Comparison of ENCODE assay signal across 1 cellular context in the genomic region with DNA sequence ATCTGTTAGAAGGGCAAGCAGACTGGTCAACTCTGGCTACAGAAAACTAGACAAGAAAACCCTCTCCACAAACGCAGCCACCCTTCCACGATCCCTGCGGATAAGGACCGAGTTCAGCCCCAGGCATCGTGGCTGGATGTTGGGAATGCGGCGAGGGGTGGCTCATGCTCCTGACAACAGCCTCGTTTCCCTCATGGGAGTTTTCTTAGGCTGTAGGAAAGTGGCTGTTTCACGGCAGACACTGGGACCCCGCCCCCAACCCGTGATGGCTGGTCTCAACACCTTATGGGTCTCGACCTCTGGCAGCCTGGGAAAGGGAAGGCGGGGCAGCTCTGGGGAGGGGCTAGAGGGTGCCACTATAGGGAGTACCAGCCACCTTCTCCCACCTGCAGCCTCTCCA.
TF ChIP-seq lines count a peak whose summit lies in the region.

No MANE protein-coding gene starts in this region.

TF ChIP-seq in IMR-90, 13 proteins besides CTCF, POLR2A, EP300 and RAD21 (continued from another document):
- TF ChIP-seq, protein P1, sequence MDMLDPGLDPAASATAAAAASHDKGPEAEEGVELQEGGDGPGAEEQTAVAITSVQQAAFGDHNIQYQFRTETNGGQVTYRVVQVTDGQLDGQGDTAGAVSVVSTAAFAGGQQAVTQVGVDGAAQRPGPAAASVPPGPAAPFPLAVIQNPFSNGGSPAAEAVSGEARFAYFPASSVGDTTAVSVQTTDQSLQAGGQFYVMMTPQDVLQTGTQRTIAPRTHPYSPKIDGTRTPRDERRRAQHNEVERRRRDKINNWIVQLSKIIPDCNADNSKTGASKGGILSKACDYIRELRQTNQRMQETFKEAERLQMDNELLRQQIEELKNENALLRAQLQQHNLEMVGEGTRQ (IDR thresholded peaks at IDR 0.05; ENCODE audit: low read depth, low read length) = no peak
- TF ChIP-seq FOS (IDR thresholded peaks at IDR 0.05; ENCODE audit: low read depth, low read length) = no peak
- no peak for TF ChIP-seq RFX5 (IDR thresholded peaks at IDR 0.05; ENCODE audit: low read depth, low read length)
- no peak for TF ChIP-seq RCOR1 (IDR thresholded peaks at IDR 0.05; ENCODE audit: insufficient replicate concordance, low read length)
